ENCODE assay signal across 2 cellular contexts in genomic region chr6:4647414-4648365, GRCh38.
A peak's percentile ranks its signal among the peaks of the same experiment; 100 is the strongest.
TF ChIP-seq lines count a peak whose summit lies in the region.

No MANE protein-coding gene starts in this region.

TF ChIP-seq in Ishikawa, 13 proteins besides CTCF, POLR2A, EP300 and RAD21 (continued from another document):
- TF ChIP-seq TCF12 (IDR thresholded peaks at IDR 0.05; ENCODE audit: low read depth) (peak; percentile 61), EGR1 (IDR thresholded peaks at IDR 0.05) (no peak), REST (IDR thresholded peaks at IDR 0.05; ENCODE audit: low read depth) (no peak), NFIC (IDR thresholded peaks at IDR 0.05) (peak; percentile 31; the same call in 1 of the 2 replicates), ZBTB7A (IDR thresholded peaks at IDR 0.05; ENCODE audit: low read depth) (0 out of 2 replicates have a peak, but pooled peaks have one; percentile 33)

TF ChIP-seq in H1, 55 proteins besides CTCF, POLR2A, EP300 and RAD21 (continued from another document):
- peak in 1 of 2 experiments; percentile 84; a peak in 1 of 4 replicates for TF ChIP-seq HDAC2 (IDR thresholded peaks at IDR 0.05; ENCODE audit: borderline replicate concordance in 1 of 2, low read depth in 2 of 2, low read length in 2 of 2)
- no peak for TF ChIP-seq USF2 (IDR thresholded peaks at IDR 0.05; ENCODE audit: low read length)
- peak; percentile 98 for TF ChIP-seq SP1 (IDR thresholded peaks at IDR 0.05; ENCODE audit: low read depth, low read length)
- TF ChIP-seq JUN (IDR thresholded peaks at IDR 0.05; ENCODE audit: low read depth, low read length) = no peak
- peak; percentile 54; the same call in 1 of the 2 replicates for TF ChIP-seq GABPA (IDR thresholded peaks at IDR 0.05; ENCODE audit: borderline replicate concordance, insufficient read depth, low read length)
- peak; percentile 87 for TF ChIP-seq EGR1 (IDR thresholded peaks at IDR 0.05; ENCODE audit: borderline replicate concordance, low read depth, low read length)
- TF ChIP-seq TCF12 (IDR thresholded peaks at IDR 0.05; ENCODE audit: low read depth, low read length) = 0 out of 2 replicates have a peak, but pooled peaks have one; percentile 33
- peak; percentile 57; the same call in 1 of the 2 replicates for TF ChIP-seq RFX5 (IDR thresholded peaks at IDR 0.05; ENCODE audit: borderline replicate concordance, low read depth, low read length)
- 0 out of 2 replicates have a peak, but pooled peaks have one; percentile 20 for TF ChIP-seq SRF (IDR thresholded peaks at IDR 0.05; ENCODE audit: low read depth, low read length)
- TF ChIP-seq SUZ12 (IDR thresholded peaks at IDR 0.05; ENCODE audit: low read length) = no peak
- TF ChIP-seq TAF7 (optimal IDR thresholded peaks at IDR 0.05; ENCODE audit: borderline replicate concordance, low read depth, low read length) = peak; percentile 58
- no peak for TF ChIP-seq FOSL1 (IDR thresholded peaks at IDR 0.05; ENCODE audit: insufficient read depth, low read depth, low read length)
- TF ChIP-seq GTF2F1 (IDR thresholded peaks at IDR 0.05; ENCODE audit: borderline replicate concordance, low read depth, low read length) = no peak
- peak; percentile 78 for TF ChIP-seq ATF2 (IDR thresholded peaks at IDR 0.05; ENCODE audit: low read length)
- peak; percentile 34 for TF ChIP-seq KDM4A (IDR thresholded peaks at IDR 0.05; ENCODE audit: low read depth, low read length, severe bottlenecking)
- peak; percentile 96 for TF ChIP-seq ASH2L (IDR thresholded peaks at IDR 0.05; ENCODE audit: low read length)
- peak; percentile 71; the same call in 1 of the 2 replicates for TF ChIP-seq YY1 (IDR thresholded peaks at IDR 0.05; ENCODE audit: low read depth, low read length)
TF ChIP-seq in H1: peak in this region for 20.
